Comparison of ENCODE assay signal across 10 cellular contexts in the genomic region with DNA sequence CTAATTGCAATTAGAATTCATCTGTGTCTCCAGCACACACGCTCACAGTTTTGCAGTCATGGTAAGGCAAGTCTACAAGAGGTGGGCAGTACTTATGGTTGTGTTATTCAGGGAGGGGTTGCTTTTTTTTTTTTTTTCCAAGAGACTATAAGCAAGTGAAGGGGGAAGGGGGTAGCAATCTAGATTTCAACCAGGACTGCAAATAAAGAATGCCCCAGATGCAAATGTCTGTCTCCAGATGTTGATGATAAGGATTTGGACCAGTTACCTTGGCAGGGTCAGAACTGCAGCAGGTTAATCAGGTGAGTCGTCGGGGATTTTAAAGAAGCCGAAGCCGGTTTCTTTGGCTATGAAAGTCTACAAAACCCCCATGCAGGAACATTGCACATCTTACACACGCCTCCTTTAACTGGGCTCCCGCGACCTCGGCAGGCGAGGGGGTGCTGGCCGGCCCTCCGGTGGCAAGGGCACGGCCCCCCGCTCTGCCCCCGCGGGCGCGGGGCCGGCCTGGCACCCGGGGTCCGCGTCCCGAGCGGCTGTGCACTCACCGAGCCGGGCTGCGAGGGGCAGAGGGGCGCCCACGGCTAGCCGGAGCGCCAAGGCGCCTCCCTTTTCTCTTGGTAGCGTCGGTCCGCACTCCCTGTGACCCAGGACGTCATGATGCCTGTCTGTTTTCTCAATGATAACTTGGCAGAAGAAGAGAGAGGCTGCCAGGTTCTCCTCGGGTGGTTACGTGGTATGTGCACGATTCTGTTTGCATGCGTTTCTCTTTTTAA.
A peak's percentile ranks its signal among the peaks of the same experiment; 100 is the strongest.
DNase-seq lines count a peak whose midpoint lies in the region; ATAC-seq, FAIRE-seq and TF ChIP-seq lines count a peak whose summit lies in the region.
"Had no signal": no experiment of that assay in that cellular context is flagged by ENCODE, and none has a peak within 500 bp of the region (broad histone marks: within the 10 kb centered on the region; RNA-seq: fewer than 3 reads in every experiment).

No MANE protein-coding gene starts in this region.

- H3K9me2 ChIP-seq in PC-3 (replicated peaks; ENCODE audit: low read length): no peaks in the 10 kb centered on the region

- peaks cover 52% of the 10 kb centered on the region for H3K4me1 Mint-ChIP-seq in nephron
- peaks cover 2% of the 10 kb centered on the region for H3K4me1 Mint-ChIP-seq in activated naive CD8-positive, alpha-beta T cell treated with anti-CD3 and anti-CD28 coated beads, Interleukin-2, amount 50 U/mL, for 24 hours

- H3K27me3 Mint-ChIP-seq in nephron (ENCODE audit: low read depth): peaks cover 3% of the 10 kb centered on the region
- H3K27me3 Mint-ChIP-seq in activated naive CD8-positive, alpha-beta T cell treated with anti-CD3 and anti-CD28 coated beads, Interleukin-2, amount 50 U/mL, for 24 hours: peaks cover 28% of the 10 kb centered on the region

- H3K4me2 ChIP-seq in PC-3 (ENCODE audit: low read length): peak overlapping the region; percentile 92

- TF ChIP-seq POLR2A in H54 (IDR thresholded peaks at IDR 0.05; ENCODE audit: low read depth, low read length): no peak

- H3K9me3 ChIP-seq in PC-3 (ENCODE audit: low read length): no peaks in the 10 kb centered on the region

- H3K36me3 ChIP-seq in PC-3 (ENCODE audit: low read depth, low read length): no peaks in the 10 kb centered on the region

- intact Hi-C loops in PC-3 (cut with micrococcal nuclease): loop anchor here (1.0 to 10.0 kb wide), 8 partner anchors 60 to 1075 kb away; no protein-coding TSS in a partner anchor

- peaks cover 17% of the 10 kb centered on the region for H3K4me1 ChIP-seq in PC-3 (ENCODE audit: insufficient read depth, low read length)

- H3K9ac ChIP-seq in PC-3 (ENCODE audit: low read length): peak overlapping the region; percentile 85

- no peak for FAIRE-seq in H54 (lab: Jason Lieb, UNC)

- ATAC-seq in PC-3 (peak; percentile 90), GM19035 (IDR thresholded peaks at IDR 0.05; ENCODE audit: unreplicated experiment) (no peak)
- no peak for ATAC-seq in activated naive CD8-positive, alpha-beta T cell treated with anti-CD3 and anti-CD28 coated beads, Interleukin-2, amount 50 U/mL, for 24 hours

- peak overlapping the region; percentile 85 to 95 (median 94) for H3K4me3 Mint-ChIP-seq in nephron
- H3K4me3 Mint-ChIP-seq in activated naive CD8-positive, alpha-beta T cell treated with anti-CD3 and anti-CD28 coated beads, Interleukin-2, amount 50 U/mL, for 24 hours: no peak overlapping the region
- H3K4me3 Mint-ChIP-seq: memory B cell had no signal

- CTCF ChIA-PET in PC-3 (lab: Charles Lee): no interaction called here

- peak overlapping the region; percentile 84 for H3K4me3 ChIP-seq in PC-3 (ENCODE audit: low read length)
- peak overlapping the region; percentile 58 for H3K4me3 ChIP-seq in fibroblast of pulmonary artery (replicated peaks; ENCODE audit: low read depth, low read length)

- peak; percentile 32 for DNase-seq in H54 (ENCODE audit: insufficient read length, low spot score)
- DNase-seq in PC-3: peak; percentile 82
- DNase-seq in fibroblast of pulmonary artery (ENCODE audit: low read depth): peak; percentile 63
- DNase-seq in T1000 (lab: John Stamatoyannopoulos, UW): no peak
- no peak for DNase-seq in activated naive CD8-positive, alpha-beta T cell treated with anti-CD3 and anti-CD28 coated beads, Interleukin-2, amount 50 U/mL, for 24 hours
- no peak for DNase-seq in OCI-M1 (lab: John Stamatoyannopoulos, UW)

- POLR2A ChIA-PET in PC-3 (lab: Charles Lee; ENCODE audit: unreplicated experiment): no interaction called here

- H3K79me2 ChIP-seq in PC-3 (ENCODE audit: low read length): no peaks in the 10 kb centered on the region

- no peaks in the 10 kb centered on the region for H3K9me3 Mint-ChIP-seq in nephron
- no peaks in the 10 kb centered on the region for H3K9me3 Mint-ChIP-seq in activated naive CD8-positive, alpha-beta T cell treated with anti-CD3 and anti-CD28 coated beads, Interleukin-2, amount 50 U/mL, for 24 hours

- peak overlapping the region; percentile 54 for H3K27ac ChIP-seq in PC-3 (ENCODE audit: low read length)
- H3K27ac ChIP-seq: HL-60 had no signal

- TF ChIP-seq CTCF in PC-3 (conservative IDR thresholded peaks at IDR 0.05; ENCODE audit: low read depth, low read length) (no peak), fibroblast of pulmonary artery (IDR thresholded peaks at IDR 0.05; ENCODE audit: low read length, missing control alignments) (no peak), nephron (IDR thresholded peaks at IDR 0.05; ENCODE audit: unreplicated experiment in 3 of 3) (no peak)

- H2AFZ ChIP-seq in PC-3 (ENCODE audit: low read length): peak overlapping the region; percentile 93

- no peaks in the 10 kb centered on the region for H4K20me1 ChIP-seq in PC-3 (ENCODE audit: low read length)

- H3K27me3 ChIP-seq in PC-3 (ENCODE audit: low read length): no peaks in the 10 kb centered on the region

- peak overlapping the region; percentile 89 to 94 (median 90) for H3K27ac Mint-ChIP-seq in nephron
- no peak overlapping the region for H3K27ac Mint-ChIP-seq in activated naive CD8-positive, alpha-beta T cell treated with anti-CD3 and anti-CD28 coated beads, Interleukin-2, amount 50 U/mL, for 24 hours
- H3K27ac Mint-ChIP-seq: memory B cell had no signal

- no TSS peak for BruUV-seq in PC-3 (replicated peaks; lab: Mats Ljungman, UMichigan)

- H3K36me3 Mint-ChIP-seq in nephron (ENCODE audit: low read depth): peaks cover 5% of the 10 kb centered on the region
- no peaks in the 10 kb centered on the region for H3K36me3 Mint-ChIP-seq in activated naive CD8-positive, alpha-beta T cell treated with anti-CD3 and anti-CD28 coated beads, Interleukin-2, amount 50 U/mL, for 24 hours (ENCODE audit: low read depth)
- H3K36me3 Mint-ChIP-seq: memory B cell had no signal

- no peaks in the 10 kb centered on the region for H3F3A ChIP-seq in PC-3 (ENCODE audit: low read length, unreplicated experiment)

Comparison
In these comparisons a context has a peak if more than half of its experiments do, and no peak if none do; other contexts are left out.
1. DNase-seq: peak in H54 (single experiment), PC-3 (single experiment) and fibroblast of pulmonary artery (single experiment); none in T1000 (single experiment), activated naive CD8-positive, alpha-beta T cell treated with anti-CD3 and anti-CD28 coated beads, Interleukin-2, amount 50 U/mL, for 24 hours (single experiment) and OCI-M1 (single experiment).